23 cellular contexts compared by ENCODE assay signal in the genomic region with DNA sequence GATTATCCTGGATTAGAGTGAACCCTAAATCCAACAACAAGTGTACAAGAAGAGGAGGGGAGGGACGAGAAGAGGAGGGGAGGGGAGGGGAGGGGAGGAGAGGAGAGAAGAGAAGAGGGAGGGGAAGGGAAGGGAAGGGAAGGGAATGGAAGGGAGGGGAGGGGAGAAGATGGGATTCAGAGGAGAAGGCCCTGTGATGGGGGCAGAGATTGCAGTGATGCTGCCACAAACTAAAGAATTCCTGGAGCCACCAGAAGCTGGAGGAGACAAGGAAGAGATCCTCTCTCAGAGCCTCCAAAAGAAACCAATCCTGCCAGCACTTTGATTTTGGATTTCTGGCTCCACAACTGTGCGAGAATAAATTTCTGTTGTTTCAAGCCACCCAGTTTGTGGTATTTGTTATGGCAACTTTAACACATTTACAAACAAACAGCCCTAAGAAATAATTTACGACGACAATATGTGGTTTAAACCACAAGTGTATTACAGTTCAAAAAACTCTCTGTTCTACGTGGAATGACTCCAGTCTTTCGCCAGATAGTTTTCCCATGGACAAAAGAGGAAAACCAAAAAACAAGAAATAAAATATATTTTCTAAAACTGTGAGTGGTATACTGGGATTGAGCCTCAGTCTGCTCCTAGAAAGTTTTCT.
DNase-seq lines count a peak whose midpoint lies in the region; ATAC-seq and TF ChIP-seq lines count a peak whose summit lies in the region.
"Had no signal": no experiment of that assay in that cellular context is flagged by ENCODE, and none has a peak within 500 bp of the region (broad histone marks: within the 10 kb centered on the region; RNA-seq: fewer than 3 reads in every experiment).

No MANE protein-coding gene starts in this region.

- no peak overlapping the region for H3K4me3 ChIP-seq in fibroblast of mammary gland (ENCODE audit: control insufficient read depth, low read depth, low read length)
- H3K4me3 ChIP-seq: BLaER1, GM12878 had no signal

- TF ChIP-seq CTCF in fibroblast of mammary gland (conservative IDR thresholded peaks at IDR 0.05; ENCODE audit: control insufficient read depth, insufficient read depth, low read depth, low read length), result no peak

- intact Hi-C loops in sciatic nerve (cut with DNase I), result no loop called here

- peak; percentile 74 for ATAC-seq in sciatic nerve
- no peak for ATAC-seq in HG02981 (IDR thresholded peaks at IDR 0.05; ENCODE audit: unreplicated experiment)
- ATAC-seq: GM12878, Panc1 had no signal

- DNase-seq in AG08395 (ENCODE audit: low spot score) (peak; percentile 29), SW480 (ENCODE audit: low spot score) (peak; percentile 22), fibroblast of mammary gland (ENCODE audit: low read depth) (peak; percentile 12), sciatic nerve (ENCODE audit: low spot score) (no peak), SK-N-DZ (ENCODE audit: low spot score) (no peak), NCI-H1417 (lab: John Stamatoyannopoulos, UW) (no peak)
- DNase-seq: Caco-2; CD4-positive, alpha-beta T cell; DMS 273 treated with DMSO at 0.1 percent for 48 hours; DND-41; H7; Kasumi-1; MM.1S; NCI-H1048; NCI-H1436; NCI-H187 treated with DMSO at 0.1 percent for 48 hours; NCI-H2227 treated with DMSO at 0.1 percent for 48 hours; NCI-H510A; NK-92 treated with Interleukin-12 subunit alpha and Interleukin-12 subunit beta, amount 100 ng/mL, for 24 hours had no signal

Comparison
In these comparisons a context has a peak if more than half of its experiments do, and no peak if none do; other contexts are left out.
1. DNase-seq: peak in AG08395 (single experiment), SW480 (single experiment) and fibroblast of mammary gland (single experiment); none in sciatic nerve (single experiment), SK-N-DZ (single experiment) and NCI-H1417 (0 of 3).